8 cellular contexts compared by ENCODE assay signal in genomic region chr2:3377612-3378432, GRCh38. TPM values are rescaled to one million over a fixed set of nuclear protein-coding genes. Genes with fewer than 3 reads are reported as not detected.
DNase-seq lines count a peak whose midpoint lies in the region; TF ChIP-seq lines count a peak whose summit lies in the region.

Gene EIPR1, minus strand, starts transcription at chr2:3377818. Its CDS starts 129 bp downstream, at chr2:3377689.

- no peaks in the 10 kb centered on the region for H3K9me3 ChIP-seq in neuronal stem cell (replicated peaks in 1 of 2; ENCODE audit: control insufficient read depth in 2 of 2, insufficient read depth in 1 of 2, low read depth in 1 of 2, low read length in 2 of 2)

- H3K4me1 ChIP-seq in neuronal stem cell (ENCODE audit: control insufficient read depth in 2 of 2, insufficient read depth in 1 of 2, low read depth in 1 of 2, low read length in 2 of 2) = peaks cover 7% of the 10 kb centered on the region in 2 donors

- H2AFZ ChIP-seq in neuronal stem cell (ENCODE audit: low read length) = peak within 1 kb of the TSS; percentile 86

- peak within 1 kb of the TSS; percentile 84 for H3K27ac ChIP-seq in neuronal stem cell (replicated peaks; ENCODE audit: low read length)

- peak within 1 kb of the TSS; percentile 75 for H3K4me2 ChIP-seq in neuronal stem cell (ENCODE audit: insufficient read depth, low read length, poor library complexity, severe bottlenecking)

- H2BK120ac ChIP-seq in neuronal stem cell (ENCODE audit: low read depth, low read length) = no peak within 1 kb of the TSS

- no peak within 1 kb of the TSS for H4K8ac ChIP-seq in neuronal stem cell (ENCODE audit: low read depth, low read length)

- no peak within 1 kb of the TSS for H3K4ac ChIP-seq in neuronal stem cell (ENCODE audit: low read length)

- DNase-seq in GF-D8 (lab: John Stamatoyannopoulos, UW) (peak; percentile 95), HEK293T (ENCODE audit: extremely low spot score) (peak; percentile 92), MV-4-11 (lab: John Stamatoyannopoulos, UW) (peak; percentile 98), SK-MEL-5 (ENCODE audit: low read depth, low spot score) (peak; percentile 99), foreskin melanocyte (peak; percentile 98), neuronal stem cell (ENCODE audit: low spot score) (peak; percentile 94)
- DNase-seq in activated naive CD4-positive, alpha-beta T cell treated with Interleukin-2 at 50 U/mL for 16 hours = peak; percentile 97

- H3K27me3 ChIP-seq in neuronal stem cell (ENCODE audit: control insufficient read depth in 3 of 3, insufficient read depth in 3 of 3, low read depth in 1 of 3, low read length in 3 of 3) = no peaks in the 10 kb centered on the region

- CTCF ChIA-PET in HEK293T (lab: Yijun Ruan, JAX) = interaction anchor here (0.6 kb wide), 1 partner anchor 976 kb away, joined by 3 read pairs; no protein-coding TSS in a partner anchor

- no peak within 1 kb of the TSS for H2BK15ac ChIP-seq in neuronal stem cell (ENCODE audit: low read length)

- POLR2A ChIA-PET in HEK293T (lab: Yijun Ruan, JAX) = interaction anchor here (1.0 to 1.9 kb wide), 2 partner anchors 9 to 22 kb away, joined by 6 to 9 read pairs; no protein-coding TSS in a partner anchor

- in situ Hi-C loops in SK-MEL-5 (cut with HindIII; ENCODE audit: low pct_unique_long_range_greater_than_20kb, low sequenced_read_pairs) = no loop called here

- H2BK5ac ChIP-seq in neuronal stem cell (ENCODE audit: low read length) = peak within 1 kb of the TSS; percentile 84

- H4K91ac ChIP-seq in neuronal stem cell (ENCODE audit: low read depth, low read length, poor library complexity) = no peak within 1 kb of the TSS

- no CpG with 5 or more reads among the region's 57 CpGs for WGBS in neuronal stem cell (ENCODE audit: extremely low coverage in 2 of 2, insufficient read length in 2 of 2, insufficient replicate concordance in 1 of 2), 2 donors

- H3K36me3 ChIP-seq in neuronal stem cell (replicated peaks in 1 of 2; ENCODE audit: control insufficient read depth in 2 of 2, insufficient read depth in 2 of 2, low read length in 2 of 2) = peaks cover 4 to 27% of the 10 kb centered on the region in 2 donors

- H3K4me3 ChIP-seq in neuronal stem cell (ENCODE audit: low read length in 2 of 2) = peak within 1 kb of the TSS; percentile 77 to 99

- H3K23ac ChIP-seq in neuronal stem cell (ENCODE audit: low read depth, low read length, poor library complexity) = peak within 1 kb of the TSS; percentile 80

- TF ChIP-seq CTCF in subcutaneous adipose tissue (IDR thresholded peaks at IDR 0.05; ENCODE audit: low read depth) = no peak

- no peak within 1 kb of the TSS for H2BK12ac ChIP-seq in neuronal stem cell (ENCODE audit: low read length)

- peak within 1 kb of the TSS; percentile 95 for H3K18ac ChIP-seq in neuronal stem cell (ENCODE audit: low read length)

- peak within 1 kb of the TSS; percentile 94 for H3K14ac ChIP-seq in neuronal stem cell (ENCODE audit: low read length)

- peaks cover 6% of the 10 kb centered on the region for H3K79me1 ChIP-seq in neuronal stem cell (ENCODE audit: low read depth, low read length)

- H2AK5ac ChIP-seq in neuronal stem cell (ENCODE audit: low read depth, low read length) = peak within 1 kb of the TSS; percentile 8

- peak within 1 kb of the TSS; percentile 96 for H3K9ac ChIP-seq in neuronal stem cell (ENCODE audit: low read depth, low read length, poor library complexity)

TF ChIP-seq in HEK293T, 16 proteins besides CTCF, POLR2A, EP300 and RAD21:
- TF ChIP-seq L3MBTL2 (conservative IDR thresholded peaks at IDR 0.05) (peak; percentile 94), ZNF384 (IDR thresholded peaks at IDR 0.05) (no peak), PKNOX1 (IDR thresholded peaks at IDR 0.05) (peak; percentile 67), ELF4 (IDR thresholded peaks at IDR 0.05) (peak; percentile 78)
TF ChIP-seq in HEK293T: peak in this region for 3.

RNA-seq across cellular contexts. Expression of gene EIPR1, which starts in this region (rescaled TPM):
- 68.2 and 73.1 TPM in 2 replicates for total RNA-seq in SK-MEL-5 (2014; rRNA removed; shearing (Covaris generic))
- 71.7 and 74.7 TPM in 2 replicates for polyA plus RNA-seq in SK-MEL-5 (2015; cell fraction: cytosol; rRNA removed)
- polyA plus RNA-seq in SK-MEL-5 (2015; cell fraction: nucleus; rRNA removed) = 39.7 and 55.4 TPM in 2 replicates
- polyA plus RNA-seq in neuronal stem cell (2013, experiment 1 of 2) = 29.0 TPM
- 26.5 TPM for polyA plus RNA-seq in neuronal stem cell (2013, experiment 2 of 2)
- 10 to 100 TPM; 13.9 to 27.6 (median 16.1) TPM for total RNA-seq in subcutaneous adipose tissue

Comparison
In these comparisons a context has a peak if more than half of its experiments do, and no peak if none do; other contexts are left out.
1. Peak in every context shown above with its lines: DNase-seq, H3K4me3 ChIP-seq and H3K27ac ChIP-seq.